ENCODE assay signal across 8 cellular contexts in the genomic region with DNA sequence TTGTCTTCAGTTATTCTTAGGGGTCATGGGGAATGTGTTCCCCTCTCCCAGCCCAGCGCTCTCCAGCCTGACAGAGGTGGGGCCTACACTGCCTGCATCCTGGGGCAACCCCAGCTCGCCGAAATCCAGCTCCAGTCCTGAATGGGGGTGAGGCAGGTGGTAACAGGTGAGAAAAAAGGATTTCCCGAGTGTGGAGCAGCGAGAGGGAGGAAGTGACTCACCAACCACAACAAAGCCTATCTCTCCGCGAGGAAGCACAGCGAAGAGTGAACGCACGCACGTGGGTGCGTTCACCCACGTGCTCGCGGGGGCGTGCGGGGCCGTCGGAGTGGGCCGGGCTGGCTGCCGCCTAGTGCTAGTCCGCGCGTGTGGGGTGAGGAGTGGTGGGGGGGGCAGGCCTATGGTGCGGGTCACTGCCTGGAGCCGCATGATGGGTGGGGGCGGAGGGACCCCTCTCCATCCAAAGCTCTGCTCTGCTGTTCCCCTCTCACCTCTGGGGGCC. TPM values are rescaled to one million over a fixed set of nuclear protein-coding genes. Genes with fewer than 3 reads are reported as not detected.
DNase-seq lines count a peak whose midpoint lies in the region; ATAC-seq and TF ChIP-seq lines count a peak whose summit lies in the region.

No MANE protein-coding gene starts in this region.

- no peaks in the 10 kb centered on the region for H3K9me3 Mint-ChIP-seq in Caco-2 (ENCODE audit: unreplicated experiment)

- H3K36me3 ChIP-seq in Caco-2 (ENCODE audit: control insufficient read depth, insufficient read depth, low read length), result no peaks in the 10 kb centered on the region

- peaks cover 9% of the 10 kb centered on the region for H3K4me1 Mint-ChIP-seq in Caco-2 (ENCODE audit: low read depth, unreplicated experiment)

- DNase-seq in Caco-2, result peak; percentile 55 to 66
- peak; percentile 35 for DNase-seq in NAMALWA (ENCODE audit: low spot score)
- DNase-seq in activated T-helper 1 cell treated with Interleukin-2 at 50 U/mL for 16 hours (ENCODE audit: low read depth), result peak; percentile 64
- DNase-seq in glomerular visceral epithelial cell (ENCODE audit: extremely low spot score), result peak; percentile 33
- peak; percentile 71 for DNase-seq in sciatic nerve (ENCODE audit: low spot score)
- no peak for DNase-seq in COR-L47 (lab: John Stamatoyannopoulos, UW)
- no peak for DNase-seq in H4 (ENCODE audit: low spot score)

- no peak overlapping the region for H3K27ac Mint-ChIP-seq in Caco-2 (ENCODE audit: unreplicated experiment)

- ATAC-seq in sciatic nerve, result peak; percentile 23
- no peak for ATAC-seq in HG02759 (IDR thresholded peaks at IDR 0.05; ENCODE audit: unreplicated experiment)

- peak overlapping the region; percentile 65 for H3K4me3 ChIP-seq in Caco-2 (ENCODE audit: low read depth, low read length)

- H3K4me3 Mint-ChIP-seq in Caco-2 (ENCODE audit: unreplicated experiment), result peak overlapping the region; percentile 87

- intact Hi-C loops in Caco-2 (cut with micrococcal nuclease; ENCODE audit: unreplicated experiment) (loop anchor here (1.0 kb wide), 1 partner anchor 12 kb away; no protein-coding TSS in a partner anchor), sciatic nerve (cut with DNase I) (no loop called here)

- H3K27me3 Mint-ChIP-seq in Caco-2 (ENCODE audit: insufficient read depth, unreplicated experiment), result no peaks in the 10 kb centered on the region

- no peaks in the 10 kb centered on the region for H3K36me3 Mint-ChIP-seq in Caco-2 (ENCODE audit: insufficient read depth, unreplicated experiment)

- H3K9me3 ChIP-seq in Caco-2, result no peaks in the 10 kb centered on the region

- POLR2A ChIA-PET in Caco-2 (lab: Charles Lee), result interaction anchor here (0.5 to 1.4 kb wide), 4 partner anchors 32 to 307 kb away, joined by 3 to 8 read pairs (median 4); a partner anchor contains a TSS

- BruUV-seq in Caco-2 (replicated peaks; lab: Mats Ljungman, UMichigan), result no TSS peak

- H3K27me3 ChIP-seq in Caco-2 (replicated peaks; ENCODE audit: control insufficient read depth, insufficient read depth, low read length), result no peaks in the 10 kb centered on the region

- CTCF ChIA-PET in Caco-2 (lab: Charles Lee), result interaction anchor here (0.8 to 3.5 kb wide), 3 partner anchors 16 to 63 kb away, joined by 3 to 14 read pairs (median 3); no protein-coding TSS in a partner anchor

- no peak for TF ChIP-seq CTCF in Caco-2 (IDR thresholded peaks at IDR 0.05; ENCODE audit: insufficient read depth in 1 of 2, low read depth in 1 of 2, low read length in 1 of 2, severe bottlenecking in 1 of 2, unreplicated experiment in 1 of 2)

- peaks cover 16% of the 10 kb centered on the region for H3K4me1 ChIP-seq in Caco-2

RNA-seq across cellular contexts. Expression of a gene that starts 0.9 kb away (rescaled TPM):
- total RNA-seq in Caco-2 (2022), result 8.9 and 10.3 TPM in 2 replicates
- total RNA-seq in sciatic nerve, result 7.8 TPM
- total RNA-seq in H4 (2014; rRNA removed; shearing (Covaris generic)), result 1.3 and 3.0 TPM in 2 replicates

RNA-seq across cellular contexts. Expression of a gene that starts 36.2 kb away (rescaled TPM):
- total RNA-seq in Caco-2 (2022), result 0.59 and 1.3 TPM in 2 replicates
- total RNA-seq in sciatic nerve, result not detected
- not detected in 2 replicates for total RNA-seq in H4 (2014; rRNA removed; shearing (Covaris generic))

Comparison
In these comparisons a context has a peak if more than half of its experiments do, and no peak if none do; other contexts are left out.
1. DNase-seq: peak in Caco-2 (2 of 2), NAMALWA (single experiment), activated T-helper 1 cell treated with Interleukin-2 at 50 U/mL for 16 hours (single experiment), glomerular visceral epithelial cell (single experiment) and sciatic nerve (single experiment); none in COR-L47 (single experiment) and H4 (single experiment).